ENCODE assay signal across 20 cellular contexts in genomic region chr5:36939969-36940858, GRCh38.
DNase-seq lines count a peak whose midpoint lies in the region; ATAC-seq, FAIRE-seq and TF ChIP-seq lines count a peak whose summit lies in the region.
"Had no signal": no experiment of that assay in that cellular context is flagged by ENCODE, and none has a peak within 500 bp of the region (broad histone marks: within the 10 kb centered on the region; RNA-seq: fewer than 3 reads in every experiment).

No MANE protein-coding gene starts in this region.

- POLR2A ChIA-PET in Caco-2 (lab: Charles Lee) (no interaction called here), HepG2 (lab: Yijun Ruan, JAX) (no interaction called here)

- DNase-seq in Caco-2 (no peak), astrocyte of the hippocampus (ENCODE audit: low read depth, low spot score) (peak; percentile 8), HepG2 (ENCODE audit: low spot score) (no peak), occipital lobe (lab: John Stamatoyannopoulos, UW) (no peak), esophagus muscularis mucosa (ENCODE audit: extremely low spot score) (no peak), T-helper 1 cell (no peak)
- DNase-seq: activated CD8-positive, alpha-beta T cell treated with anti-CD3 and anti-CD28 coated beads for 36 hours; activated naive CD8-positive, alpha-beta T cell treated with anti-CD3 and anti-CD28 coated beads, Interleukin-2, amount 50 U/mL, for 24 hours; activated T-cell treated with anti-CD3 and anti-CD28 coated beads, Interleukin-2, amount 50 U/mL, for 48 hours; EL; Kasumi-1; NCI-H1417 treated with DMSO at 0.1 percent for 48 hours; NCI-H2171; stimulated activated CD4-positive, alpha-beta T cell treated with anti-CD3 and anti-CD28 coated beads, Interleukin-2, amount 100 ng/mL, for 48 hours had no signal

- no TSS peak for BruUV-seq in Caco-2 (replicated peaks; lab: Mats Ljungman, UMichigan)
- BruUV-seq in HepG2 (replicated peaks; lab: Mats Ljungman, UMichigan), result no TSS peak

- peaks cover 12% of the 10 kb centered on the region for H3K4me1 ChIP-seq in Caco-2
- H3K4me1 ChIP-seq in KMS-11 (ENCODE audit: low read depth, poor library complexity, severe bottlenecking), result peaks cover 36% of the 10 kb centered on the region
- H3K4me1 ChIP-seq in HepG2 (ENCODE audit: insufficient read depth, low read length), result peaks cover 40% of the 10 kb centered on the region
- H3K4me1 ChIP-seq in esophagus muscularis mucosa, result peaks cover 23 to 45% (median 31%) of the 10 kb centered on the region in 4 donors

- ATAC-seq in HepG2, result no peak
- no peak for ATAC-seq in GM18907 (IDR thresholded peaks at IDR 0.05; ENCODE audit: unreplicated experiment)
- ATAC-seq: activated CD8-positive, alpha-beta T cell treated with anti-CD3 and anti-CD28 coated beads for 36 hours; activated naive CD8-positive, alpha-beta T cell treated with anti-CD3 and anti-CD28 coated beads, Interleukin-2, amount 50 U/mL, for 24 hours had no signal

- H3K4me1 Mint-ChIP-seq in Caco-2 (ENCODE audit: low read depth, unreplicated experiment), result peaks cover 17% of the 10 kb centered on the region

- H2AFZ ChIP-seq in KMS-11 (ENCODE audit: low read depth) (no peak overlapping the region), HepG2 (ENCODE audit: low read length) (no peak overlapping the region)

- H3K4me3 Mint-ChIP-seq in Caco-2 (ENCODE audit: unreplicated experiment), result peak overlapping the region; percentile 9
- H3K4me3 Mint-ChIP-seq: activated CD8-positive, alpha-beta T cell treated with anti-CD3 and anti-CD28 coated beads for 36 hours; activated naive CD8-positive, alpha-beta T cell treated with anti-CD3 and anti-CD28 coated beads, Interleukin-2, amount 50 U/mL, for 24 hours had no signal

- in situ Hi-C loops in HepG2 (cut with HindIII; ENCODE audit: extremely low pct_ligation_motif_present, low pct_unique_long_range_greater_than_20kb), result no loop called here

- H3K36me3 Mint-ChIP-seq in Caco-2 (ENCODE audit: insufficient read depth, unreplicated experiment), result no peaks in the 10 kb centered on the region

- TF ChIP-seq CTCF in Caco-2 (IDR thresholded peaks at IDR 0.05; ENCODE audit: insufficient read depth in 1 of 2, low read depth in 1 of 2, low read length in 1 of 2, severe bottlenecking in 1 of 2, unreplicated experiment in 1 of 2) (no peak), KMS-11 (conservative IDR thresholded peaks at IDR 0.05; ENCODE audit: low read depth, low read length) (no peak), HepG2 (CRISPR knock-in tag; IDR thresholded peaks at IDR 0.05) (no peak), esophagus muscularis mucosa (IDR thresholded peaks at IDR 0.05) (no peak)

- H3K27ac ChIP-seq in KMS-11, result no peak overlapping the region
- H3K27ac ChIP-seq in HepG2 (ENCODE audit: extremely low read length, insufficient read depth, low read length), result no peak overlapping the region
- no peak overlapping the region for H3K27ac ChIP-seq in esophagus muscularis mucosa (replicated peaks in 1 of 4)
- H3K27ac ChIP-seq: cardiac muscle cell, RWPE1 had no signal

- H3K9me3 ChIP-seq in Caco-2 (no peaks in the 10 kb centered on the region), HepG2 (ENCODE audit: low read length) (no peaks in the 10 kb centered on the region), esophagus muscularis mucosa (no peaks in the 10 kb centered on the region)

- H3K4me2 ChIP-seq in KMS-11 (peak overlapping the region; percentile 25; the same call in 1 of the 2 replicates), HepG2 (ENCODE audit: low read depth, low read length) (no peak overlapping the region)

- TF ChIP-seq EP300 in HepG2 (IDR thresholded peaks at IDR 0.05; ENCODE audit: low read depth in 2 of 2, low read length in 2 of 2) (no peak), HepG2 (CRISPR knock-in tag; IDR thresholded peaks at IDR 0.05; ENCODE audit: borderline replicate concordance) (no peak), esophagus muscularis mucosa (IDR thresholded peaks at IDR 0.05) (no peak)

- WGBS in HepG2 (ENCODE audit: low lambda C conversion rate), result 96% methylated on average over 3 of the region's 3 CpGs
- 69% methylated on average over 3 of the region's 3 CpGs for WGBS in esophagus muscularis mucosa

- no peak for FAIRE-seq in HepG2 (lab: Jason Lieb, UNC)
- FAIRE-seq: H1, keratinocyte had no signal

- H3K27ac Mint-ChIP-seq in Caco-2 (ENCODE audit: unreplicated experiment), result no peak overlapping the region
- H3K27ac Mint-ChIP-seq: activated CD8-positive, alpha-beta T cell treated with anti-CD3 and anti-CD28 coated beads for 36 hours; activated naive CD8-positive, alpha-beta T cell treated with anti-CD3 and anti-CD28 coated beads, Interleukin-2, amount 50 U/mL, for 24 hours had no signal

- H3K9ac ChIP-seq in KMS-11 (no peak overlapping the region), HepG2 (ENCODE audit: insufficient read depth, low read depth, low read length) (no peak overlapping the region)

- H3K9me3 Mint-ChIP-seq in Caco-2 (ENCODE audit: unreplicated experiment), result peaks cover 6% of the 10 kb centered on the region
- H3K9me3 Mint-ChIP-seq: activated CD8-positive, alpha-beta T cell treated with anti-CD3 and anti-CD28 coated beads for 36 hours; activated naive CD8-positive, alpha-beta T cell treated with anti-CD3 and anti-CD28 coated beads, Interleukin-2, amount 50 U/mL, for 24 hours had no signal

- CTCF ChIA-PET in Caco-2 (lab: Charles Lee), result no interaction called here
- CTCF ChIA-PET in HepG2 (lab: Yijun Ruan, JAX; ENCODE audit: low intra/inter-chr PET ratio, low total read pairs), result no interaction called here

- intact Hi-C loops in Caco-2 (cut with micrococcal nuclease; ENCODE audit: unreplicated experiment) (loop anchor here (5.0 kb wide), 1 partner anchor 62 kb away; no protein-coding TSS in a partner anchor), HepG2 (cut with micrococcal nuclease; ENCODE audit: unreplicated experiment) (no loop called here), esophagus muscularis mucosa (cut with DNase I) (loop anchor here (10.0 kb wide), 1 partner anchor 195 kb away; no protein-coding TSS in a partner anchor)

- no peaks in the 10 kb centered on the region for H3K27me3 ChIP-seq in Caco-2 (replicated peaks; ENCODE audit: control insufficient read depth, insufficient read depth, low read length)
- H3K27me3 ChIP-seq in KMS-11 (ENCODE audit: insufficient read depth, low read depth), result no peaks in the 10 kb centered on the region
- no peaks in the 10 kb centered on the region for H3K27me3 ChIP-seq in HepG2 (ENCODE audit: control insufficient read depth in 1 of 2, insufficient read depth in 2 of 2, low read length in 2 of 2)
- H3K27me3 ChIP-seq in esophagus muscularis mucosa, result no peaks in the 10 kb centered on the region
- H3K27me3 ChIP-seq: cardiac muscle cell had no signal

- H3K79me2 ChIP-seq in KMS-11 (ENCODE audit: insufficient read depth, low read depth) (peaks cover 61% of the 10 kb centered on the region; the same call in 1 of the 2 replicates), HepG2 (ENCODE audit: insufficient read depth, low read length) (peaks cover 75% of the 10 kb centered on the region)

- H3K36me3 ChIP-seq in Caco-2 (ENCODE audit: control insufficient read depth, insufficient read depth, low read length) (no peaks in the 10 kb centered on the region; the same call in 1 of the 2 replicates), KMS-11 (ENCODE audit: insufficient read depth) (no peaks in the 10 kb centered on the region), HepG2 (replicated peaks in 1 of 2; ENCODE audit: control insufficient read depth in 1 of 2, insufficient read depth in 2 of 2, low read length in 2 of 2) (no peaks in the 10 kb centered on the region), esophagus muscularis mucosa (no peaks in the 10 kb centered on the region)
- H3K36me3 ChIP-seq: cardiac muscle cell had no signal

- H3K27me3 Mint-ChIP-seq in Caco-2 (ENCODE audit: insufficient read depth, unreplicated experiment), result no peaks in the 10 kb centered on the region
- H3K27me3 Mint-ChIP-seq: activated CD8-positive, alpha-beta T cell treated with anti-CD3 and anti-CD28 coated beads for 36 hours; activated naive CD8-positive, alpha-beta T cell treated with anti-CD3 and anti-CD28 coated beads, Interleukin-2, amount 50 U/mL, for 24 hours had no signal

- TF ChIP-seq RAD21 in HepG2 (CRISPR knock-in tag; IDR thresholded peaks at IDR 0.05), result no peak

- no peak overlapping the region for H3K4me3 ChIP-seq in Caco-2 (ENCODE audit: low read depth, low read length)
- H3K4me3 ChIP-seq in KMS-11 (IDR thresholded peaks at IDR 0.05; ENCODE audit: insufficient read depth, low read depth, low read length), result no peak overlapping the region
- no peak overlapping the region for H3K4me3 ChIP-seq in HepG2 (replicated peaks in 1 of 3; ENCODE audit: insufficient read depth in 1 of 3, low read depth in 2 of 3, low read length in 3 of 3)
- no peak overlapping the region for H3K4me3 ChIP-seq in esophagus muscularis mucosa
- H3K4me3 ChIP-seq: cardiac muscle cell had no signal

- H4K20me1 ChIP-seq in KMS-11 (ENCODE audit: insufficient read depth) (peaks cover 21% of the 10 kb centered on the region), HepG2 (ENCODE audit: insufficient read depth, low read length) (peaks cover 20% of the 10 kb centered on the region; the same call in 1 of the 2 replicates)

- TF ChIP-seq POLR2A in HepG2 (IDR thresholded peaks at IDR 0.05; ENCODE audit: insufficient read depth in 1 of 2, low read depth in 2 of 2, low read length in 2 of 2), result no peak
- TF ChIP-seq POLR2A in esophagus muscularis mucosa (IDR thresholded peaks at IDR 0.05; ENCODE audit: low read depth), result no peak

TF ChIP-seq in HepG2, 621 proteins besides CTCF, POLR2A, EP300 and RAD21:
- TF ChIP-seq MBD4 (IDR thresholded peaks at IDR 0.05; ENCODE audit: borderline replicate concordance, low read length) (no peak), MAF1 (CRISPR knock-in tag; IDR thresholded peaks at IDR 0.05; ENCODE audit: borderline replicate concordance) (no peak), FOXA3 (CRISPR knock-in tag; IDR thresholded peaks at IDR 0.05) (peak; percentile 32; the same call in 1 of the 2 replicates), SOX13 (IDR thresholded peaks at IDR 0.05) (no peak), SOX13 (CRISPR knock-in tag; conservative IDR thresholded peaks at IDR 0.05 in 1 of 2, IDR thresholded peaks at IDR 0.05 in 1 of 2) (peak in 1 of 2 experiments; percentile 51; a peak in 1 of 4 replicates)
TF ChIP-seq in HepG2: peak in this region for 2.
